Comparison of ENCODE assay signal across 11 cellular contexts in the genomic region with DNA sequence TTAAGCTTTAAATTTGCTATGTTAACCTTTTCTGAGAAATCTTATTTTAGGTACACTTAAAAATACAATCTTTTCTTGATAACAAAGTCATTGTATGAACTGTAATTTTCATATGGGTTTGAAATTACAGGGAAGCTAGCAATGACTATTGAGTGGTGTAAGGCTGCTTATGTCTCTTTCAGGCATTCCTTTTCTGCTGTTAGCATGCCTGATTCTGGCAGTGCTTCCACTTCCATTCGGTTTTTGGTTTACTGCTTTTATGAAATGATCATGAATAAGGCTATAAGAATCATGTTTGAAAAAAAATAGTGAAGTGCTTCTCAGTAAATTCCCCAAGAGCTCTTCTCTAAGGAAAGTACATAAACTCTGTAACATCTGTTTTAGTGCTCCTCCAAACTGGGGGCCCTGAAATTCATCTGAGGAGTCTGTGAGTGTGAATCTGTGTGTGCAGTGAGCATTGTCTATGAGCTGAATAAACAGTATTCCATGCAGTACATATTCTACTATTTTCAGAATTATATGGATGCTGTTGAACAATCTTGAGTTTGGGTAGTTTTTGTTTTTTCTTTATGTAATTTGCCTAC.
DNase-seq lines count a peak whose midpoint lies in the region; ATAC-seq and TF ChIP-seq lines count a peak whose summit lies in the region.
"Had no signal": no experiment of that assay in that cellular context is flagged by ENCODE, and none has a peak within 500 bp of the region (broad histone marks: within the 10 kb centered on the region; RNA-seq: fewer than 3 reads in every experiment).

No MANE protein-coding gene starts in this region.

- peak; percentile 12 for ATAC-seq in GM18519 (IDR thresholded peaks at IDR 0.05; ENCODE audit: low FRiP score, unreplicated experiment)
- peak; percentile 21 for ATAC-seq in GM21723 (IDR thresholded peaks at IDR 0.05; ENCODE audit: unreplicated experiment)
- ATAC-seq in memory B cell (ENCODE audit: low read depth) = no peak
- no peak for ATAC-seq in HG03196 (IDR thresholded peaks at IDR 0.05; ENCODE audit: unreplicated experiment)

- H3K4me3 Mint-ChIP-seq in memory B cell = no peak overlapping the region
- H3K4me3 Mint-ChIP-seq: activated T-cell treated with anti-CD3 and anti-CD28 coated beads, Interleukin-2, amount 50 U/mL, for 4 hours had no signal

- peaks cover 2% of the 10 kb centered on the region for H3K9me3 Mint-ChIP-seq in memory B cell
- H3K9me3 Mint-ChIP-seq: activated T-cell treated with anti-CD3 and anti-CD28 coated beads, Interleukin-2, amount 50 U/mL, for 4 hours had no signal

- DNase-seq in MG63 = peak; percentile 9
- DNase-seq in memory B cell (ENCODE audit: low spot score in 2 of 2) = no peak
- no peak for DNase-seq in RKO (ENCODE audit: low spot score)
- DNase-seq in WERI-Rb-1 = no peak
- no peak for DNase-seq in mucosa of gallbladder (ENCODE audit: low spot score)
- DNase-seq: activated T-cell treated with anti-CD3 and anti-CD28 coated beads, Interleukin-2, amount 50 U/mL, for 4 hours; mucosa of descending colon; stimulated activated CD4-positive, alpha-beta T cell treated with anti-CD3 and anti-CD28 coated beads, Interleukin-4, amount 100 ng/mL, for 4 hours had no signal

- peaks cover 12% of the 10 kb centered on the region for H3K36me3 Mint-ChIP-seq in memory B cell

- peaks cover 16% of the 10 kb centered on the region for H3K4me1 Mint-ChIP-seq in memory B cell

- H3K27ac ChIP-seq in WERI-Rb-1 = no peak overlapping the region

- H3K9me3 ChIP-seq in MG63 = peaks cover 2% of the 10 kb centered on the region; the same call in 1 of the 2 replicates
- no peaks in the 10 kb centered on the region for H3K9me3 ChIP-seq in WERI-Rb-1 (ENCODE audit: severe bottlenecking)
- H3K9me3 ChIP-seq: mucosa of descending colon had no signal

- no peaks in the 10 kb centered on the region for H3K27me3 Mint-ChIP-seq in memory B cell

- H3K27ac Mint-ChIP-seq in memory B cell = peak overlapping the region; percentile 48

- H3K27me3 ChIP-seq in MG63 (no peaks in the 10 kb centered on the region), WERI-Rb-1 (ENCODE audit: insufficient read depth, low read depth, severe bottlenecking) (no peaks in the 10 kb centered on the region)

- H3K4me3 ChIP-seq in MG63 = no peak overlapping the region
- no peak overlapping the region for H3K4me3 ChIP-seq in WERI-Rb-1 (ENCODE audit: low read depth, low read length)
- H3K4me3 ChIP-seq: mucosa of descending colon had no signal

- no peak for TF ChIP-seq CTCF in WERI-Rb-1 (IDR thresholded peaks at IDR 0.05; ENCODE audit: low read depth, low read length)

- H3K36me3 ChIP-seq in MG63 (no peaks in the 10 kb centered on the region), WERI-Rb-1 (no peaks in the 10 kb centered on the region)

Comparison
In these comparisons a context has a peak if more than half of its experiments do, and no peak if none do; other contexts are left out.
1. ATAC-seq: peak in GM18519 (single experiment) and GM21723 (single experiment); none in memory B cell (single experiment) and HG03196 (single experiment).